23 cellular contexts compared by ENCODE assay signal in genomic region chr12:127327986-127328385, GRCh38.
"Had no signal": no experiment of that assay in that cellular context is flagged by ENCODE, and none has a peak within 500 bp of the region (broad histone marks: within the 10 kb centered on the region; RNA-seq: fewer than 3 reads in every experiment).

No MANE protein-coding gene starts in this region.

- H3K4me3 ChIP-seq: K562, PC-9, SJCRH30 had no signal

- H3K4me1 ChIP-seq: SJCRH30 had no signal

- H3K36me3 ChIP-seq: SJCRH30 had no signal

- H3K27ac ChIP-seq: HL-60, KMS-11, PC-9, RWPE1, SJCRH30 had no signal

- H3K4me2 ChIP-seq: KMS-11, PC-9 had no signal

- H2AFZ ChIP-seq: PC-9 had no signal

- FAIRE-seq: HTR-8/SVneo, K562, RCC 7860 had no signal

- H3K9ac ChIP-seq: KMS-11 had no signal

- H3K9me3 ChIP-seq: SJCRH30 had no signal

- DNase-seq: Kasumi-1, MM.1S, NCI-H1092 treated with DMSO at 0.1 percent for 48 hours, NCI-H1436, NCI-H187, NCI-H2029, NCI-H2081 treated with DMSO at 0.1 percent for 48 hours, NCI-H2171, NCI-H226, NCI-H446, NCI-H510A, NCI-H524 treated with DMSO at 0.1 percent for 48 hours, NCI-H69, NCI-H774, PC-9, SHP77 treated with DMSO at 0.1 percent for 48 hours, SJCRH30 had no signal

- H3K27me3 ChIP-seq: SJCRH30 had no signal
